Comparison of ENCODE assay signal across 17 cellular contexts in genomic region chr15:45604321-45604720, GRCh38. TPM values are rescaled to one million over a fixed set of nuclear protein-coding genes. Genes with fewer than 3 reads are reported as not detected.
DNase-seq lines count a peak whose midpoint lies in the region; ATAC-seq and TF ChIP-seq lines count a peak whose summit lies in the region.
"Had no signal": no experiment of that assay in that cellular context is flagged by ENCODE, and none has a peak within 500 bp of the region (broad histone marks: within the 10 kb centered on the region; RNA-seq: fewer than 3 reads in every experiment).

No MANE protein-coding gene starts in this region.

- H3K27me3 ChIP-seq in GM23248 (replicated peaks; ENCODE audit: insufficient read depth) = no peaks in the 10 kb centered on the region
- H3K27me3 ChIP-seq: breast epithelium, dorsolateral prefrontal cortex, pancreas, thyroid gland had no signal

- H3K4me1 ChIP-seq in GM23248 (ENCODE audit: insufficient read depth) = no peaks in the 10 kb centered on the region; the same call in 1 of the 2 replicates
- H3K4me1 ChIP-seq: breast epithelium, pancreas had no signal

- no peaks in the 10 kb centered on the region for H3K9me3 ChIP-seq in GM23248 (ENCODE audit: low read depth)
- H3K9me3 ChIP-seq: breast epithelium, pancreas, thyroid gland had no signal

- peaks cover 20% of the 10 kb centered on the region for H3K36me3 ChIP-seq in GM23248 (ENCODE audit: low read depth)
- H3K36me3 ChIP-seq: breast epithelium had no signal

- H3K9ac ChIP-seq in GM23248 = no peak overlapping the region

- peaks cover 45% of the 10 kb centered on the region for H3K79me2 ChIP-seq in GM23248 (ENCODE audit: insufficient read depth)

- WGBS in GM23248 (ENCODE audit: low coverage in 1 of 2, low lambda C conversion rate in 2 of 2, missing lambda C conversion rate in 2 of 2), 2 experiments = 53 to 55% methylated on average over 1 of the region's 1 CpG

- ATAC-seq in activated T-helper 17 cell treated with anti-CD3 and anti-CD28 coated beads, Interleukin-2, amount 50 U/mL, for 72 hours (replicated peaks) = no peak
- no peak for ATAC-seq in GM18868 (IDR thresholded peaks at IDR 0.05; ENCODE audit: unreplicated experiment)

- no peak overlapping the region for H3K4me3 ChIP-seq in GM23248
- no peak overlapping the region for H3K4me3 ChIP-seq in NB4 (ENCODE audit: low read depth, low read length)
- H3K4me3 ChIP-seq: breast epithelium, dorsolateral prefrontal cortex, pancreas, thyroid gland had no signal

- H3K9me3 Mint-ChIP-seq in activated T-helper 17 cell treated with anti-CD3 and anti-CD28 coated beads, Interleukin-2, amount 50 U/mL, for 72 hours = no peaks in the 10 kb centered on the region
- H3K9me3 Mint-ChIP-seq in nephron progenitor cell = peaks cover 6% of the 10 kb centered on the region
- H3K9me3 Mint-ChIP-seq: activated naive CD8-positive, alpha-beta T cell treated with anti-CD3 and anti-CD28 coated beads, Interleukin-2, amount 10 ng/mL, durations not matched to agents 7 days and 5 days; T-helper 1 cell treated with Interleukin-12 subunit alpha and Interleukin-12 subunit beta and Interleukin-4 antibody, amounts not matched to agents 30 μg/mL and 1 μg/mL, for 36 hours had no signal

- H2AFZ ChIP-seq in GM23248 = no peak overlapping the region

- H3F3A ChIP-seq in GM23248 (ENCODE audit: insufficient read depth) = no peaks in the 10 kb centered on the region

- H3K9me2 ChIP-seq in GM23248 (ENCODE audit: insufficient read depth) = no peaks in the 10 kb centered on the region

- no peak overlapping the region for H3K4me2 ChIP-seq in GM23248 (ENCODE audit: unreplicated experiment)

- H3K27ac Mint-ChIP-seq in activated T-helper 17 cell treated with anti-CD3 and anti-CD28 coated beads, Interleukin-2, amount 50 U/mL, for 72 hours = peak overlapping the region; percentile 5
- peak overlapping the region; percentile 82 for H3K27ac Mint-ChIP-seq in nephron progenitor cell
- H3K27ac Mint-ChIP-seq: activated naive CD8-positive, alpha-beta T cell treated with anti-CD3 and anti-CD28 coated beads, Interleukin-2, amount 10 ng/mL, durations not matched to agents 7 days and 5 days; T-helper 1 cell treated with Interleukin-12 subunit alpha and Interleukin-12 subunit beta and Interleukin-4 antibody, amounts not matched to agents 30 μg/mL and 1 μg/mL, for 36 hours had no signal

- 0 out of 2 replicates have a peak overlapping the region, but pooled peaks have one; percentile 4 for H3K27ac ChIP-seq in GM23248
- H3K27ac ChIP-seq: breast epithelium, pancreas, thyroid gland had no signal

- TF ChIP-seq CTCF in NB4 (IDR thresholded peaks at IDR 0.05; ENCODE audit: low read depth, low read length) (no peak), nephron progenitor cell (IDR thresholded peaks at IDR 0.05) (no peak)

- peaks cover 51% of the 10 kb centered on the region for H3K36me3 Mint-ChIP-seq in activated T-helper 17 cell treated with anti-CD3 and anti-CD28 coated beads, Interleukin-2, amount 50 U/mL, for 72 hours (ENCODE audit: low read depth)
- peaks cover 47% of the 10 kb centered on the region for H3K36me3 Mint-ChIP-seq in nephron progenitor cell (ENCODE audit: low read depth)

- TF ChIP-seq POLR2A in NB4 (IDR thresholded peaks at IDR 0.05; ENCODE audit: extremely low read depth, insufficient read length) = no peak
- no peak for TF ChIP-seq POLR2A in erythroblast (IDR thresholded peaks at IDR 0.05; ENCODE audit: low read length)

- H3K4me1 Mint-ChIP-seq in activated T-helper 17 cell treated with anti-CD3 and anti-CD28 coated beads, Interleukin-2, amount 50 U/mL, for 72 hours = no peaks in the 10 kb centered on the region
- H3K4me1 Mint-ChIP-seq in nephron progenitor cell = no peaks in the 10 kb centered on the region
- H3K4me1 Mint-ChIP-seq: activated naive CD8-positive, alpha-beta T cell treated with anti-CD3 and anti-CD28 coated beads, Interleukin-2, amount 10 ng/mL, durations not matched to agents 7 days and 5 days had no signal

- DNase-seq in GM23248 (peak; percentile 20), NB4 (ENCODE audit: low read depth) (peak; percentile 11), nephron progenitor cell (no peak), erythroblast (lab: John Stamatoyannopoulos, UW) (no peak)
- no peak for DNase-seq in activated CD4-positive, CD25-positive, alpha-beta regulatory T cell (lab: John Stamatoyannopoulos, UW)
- DNase-seq: activated naive CD8-positive, alpha-beta T cell treated with anti-CD3 and anti-CD28 coated beads, Interleukin-2, amount 10 ng/mL, durations not matched to agents 7 days and 5 days; dorsolateral prefrontal cortex; IMR-90; NCI-H1092; pancreas; stimulated activated CD4-positive, alpha-beta T cell treated with anti-CD3 and anti-CD28 coated beads, Interleukin-4, amount 100 ng/mL, for 4 hours; stimulated activated CD8-positive, alpha-beta memory T cell treated with anti-CD3 and anti-CD28 coated beads, Interleukin-4, amount 100 ng/mL, for 48 hours; thyroid gland had no signal

- H4K20me1 ChIP-seq in GM23248 (ENCODE audit: insufficient read depth) = no peaks in the 10 kb centered on the region

- H3K27me3 Mint-ChIP-seq in activated T-helper 17 cell treated with anti-CD3 and anti-CD28 coated beads, Interleukin-2, amount 50 U/mL, for 72 hours = no peaks in the 10 kb centered on the region
- no peaks in the 10 kb centered on the region for H3K27me3 Mint-ChIP-seq in nephron progenitor cell (ENCODE audit: low read depth, poor library complexity)
- H3K27me3 Mint-ChIP-seq: activated naive CD8-positive, alpha-beta T cell treated with anti-CD3 and anti-CD28 coated beads, Interleukin-2, amount 10 ng/mL, durations not matched to agents 7 days and 5 days had no signal

- H3K4me3 Mint-ChIP-seq in activated T-helper 17 cell treated with anti-CD3 and anti-CD28 coated beads, Interleukin-2, amount 50 U/mL, for 72 hours = no peak overlapping the region
- H3K4me3 Mint-ChIP-seq in nephron progenitor cell = no peak overlapping the region
- H3K4me3 Mint-ChIP-seq: activated naive CD8-positive, alpha-beta T cell treated with anti-CD3 and anti-CD28 coated beads, Interleukin-2, amount 10 ng/mL, durations not matched to agents 7 days and 5 days; T-helper 1 cell treated with Interleukin-12 subunit alpha and Interleukin-12 subunit beta and Interleukin-4 antibody, amounts not matched to agents 30 μg/mL and 1 μg/mL, for 36 hours had no signal

- in situ Hi-C loops in GM23248 (cut with MboI) = loop anchor here (25.0 kb wide), 1 partner anchor 417 kb away; the partner anchor contains the start of gene SHF

RNA-seq across cellular contexts. Expression of gene BLOC1S6, which starts 17.1 kb away (rescaled TPM):
- total RNA-seq in GM23248 (2014; rRNA removed; shearing (Covaris generic)) = 68.4 and 79.4 TPM in 2 replicates
- polyA plus RNA-seq in GM23248 (2016; fragmentation: Nextera tagmentation; extraction: Ambion mirVana) = 46.3 and 47.6 TPM in 2 replicates
- 10 to 100 TPM; 43.7 to 54.5 TPM for total RNA-seq in activated T-helper 17 cell treated with anti-CD3 and anti-CD28 coated beads, Interleukin-2, amount 50 U/mL, for 72 hours

RNA-seq across cellular contexts. Expression of gene SQOR, which starts 30.5 kb away (rescaled TPM):
- total RNA-seq in GM23248 (2014; rRNA removed; shearing (Covaris generic)) = 19.7 and 22.0 TPM in 2 replicates
- 21.9 and 22.2 TPM in 2 replicates for polyA plus RNA-seq in GM23248 (2016; fragmentation: Nextera tagmentation; extraction: Ambion mirVana)
- 100 to 1,000 TPM; 129 to 275 TPM for total RNA-seq in activated T-helper 17 cell treated with anti-CD3 and anti-CD28 coated beads, Interleukin-2, amount 50 U/mL, for 72 hours

Comparison
In these comparisons a context has a peak if more than half of its experiments do, and no peak if none do; other contexts are left out.
1. DNase-seq: peak in GM23248 (single experiment) and NB4 (single experiment); none in nephron progenitor cell (single experiment), erythroblast (0 of 2) and activated CD4-positive, CD25-positive, alpha-beta regulatory T cell (0 of 4).